Comparison of ENCODE assay signal across 24 cellular contexts in the genomic region with DNA sequence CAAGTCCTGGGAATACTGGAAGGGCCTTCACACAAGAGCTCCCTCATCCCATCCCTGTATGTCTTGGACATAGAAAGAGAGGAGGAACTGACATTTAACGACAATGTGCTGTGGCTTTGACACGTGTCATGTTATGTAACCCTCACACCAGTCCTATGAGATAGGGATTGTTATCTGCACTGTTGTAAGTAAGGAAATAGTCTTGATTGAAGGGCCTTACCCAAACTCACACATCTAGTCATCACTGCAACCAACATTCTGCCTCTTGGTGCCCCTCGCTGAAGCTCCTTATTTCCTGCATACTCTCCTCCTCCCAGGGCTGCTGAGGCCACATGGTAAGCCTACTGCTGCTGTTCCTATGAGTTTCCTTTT.
A peak's percentile ranks its signal among the peaks of the same experiment; 100 is the strongest.
DNase-seq lines count a peak whose midpoint lies in the region; ATAC-seq and TF ChIP-seq lines count a peak whose summit lies in the region.
"Had no signal": no experiment of that assay in that cellular context is flagged by ENCODE, and none has a peak within 500 bp of the region (broad histone marks: within the 10 kb centered on the region; RNA-seq: fewer than 3 reads in every experiment).

No MANE protein-coding gene starts in this region.

- no peaks in the 10 kb centered on the region for H3K79me1 ChIP-seq in mesenchymal stem cell (replicated peaks; ENCODE audit: low read length, poor library complexity, severe bottlenecking)

- no peaks in the 10 kb centered on the region for H3K4me1 Mint-ChIP-seq in activated naive CD8-positive, alpha-beta T cell treated with anti-CD3 and anti-CD28 coated beads, Interleukin-2, amount 50 U/mL, for 24 hours
- H3K4me1 Mint-ChIP-seq: CD4-positive, CD25-positive, alpha-beta regulatory T cell had no signal

- H2BK15ac ChIP-seq in mesenchymal stem cell (ENCODE audit: low read depth, poor library complexity, severe bottlenecking), result no peak overlapping the region

- no peak overlapping the region for H2BK5ac ChIP-seq in mesenchymal stem cell (ENCODE audit: low read depth, low read length, poor library complexity, severe bottlenecking)

- H3K4me3 Mint-ChIP-seq in activated naive CD8-positive, alpha-beta T cell treated with anti-CD3 and anti-CD28 coated beads, Interleukin-2, amount 50 U/mL, for 24 hours, result no peak overlapping the region
- H3K4me3 Mint-ChIP-seq: CD4-positive, CD25-positive, alpha-beta regulatory T cell had no signal

- intact Hi-C loops in left ventricle myocardium inferior (cut with micrococcal nuclease), result no loop called here
- intact Hi-C loops in Right ventricle myocardium inferior (cut with DNase I), result loop anchor here (5.0 kb wide), 1 partner anchor 632 kb away; no protein-coding TSS in a partner anchor

- H3K9me3 Mint-ChIP-seq in activated naive CD8-positive, alpha-beta T cell treated with anti-CD3 and anti-CD28 coated beads, Interleukin-2, amount 50 U/mL, for 24 hours, result no peaks in the 10 kb centered on the region
- H3K9me3 Mint-ChIP-seq: activated naive CD4-positive, alpha-beta T cell treated with anti-CD3 and anti-CD28 coated beads, Interleukin-2, amount 50 U/mL, for 72 hours; CD4-positive, CD25-positive, alpha-beta regulatory T cell had no signal

- 97% methylated on average over 1 of the region's 3 CpGs for whole genome bisulfite sequencing in mesenchymal stem cell

- no peak overlapping the region for H3K9ac ChIP-seq in mesenchymal stem cell (ENCODE audit: low read length)

- H3K23ac ChIP-seq in mesenchymal stem cell (ENCODE audit: low read length in 2 of 2), result no peak overlapping the region

- peaks cover 2% of the 10 kb centered on the region for H3K27me3 Mint-ChIP-seq in activated naive CD8-positive, alpha-beta T cell treated with anti-CD3 and anti-CD28 coated beads, Interleukin-2, amount 50 U/mL, for 24 hours
- H3K27me3 Mint-ChIP-seq: CD4-positive, CD25-positive, alpha-beta regulatory T cell had no signal

- H2BK12ac ChIP-seq in mesenchymal stem cell (ENCODE audit: low read length in 2 of 2), result peak overlapping the region in 1 of 2 experiments; percentile 15

- no peak overlapping the region for H3K27ac Mint-ChIP-seq in activated naive CD8-positive, alpha-beta T cell treated with anti-CD3 and anti-CD28 coated beads, Interleukin-2, amount 50 U/mL, for 24 hours
- H3K27ac Mint-ChIP-seq: activated naive CD4-positive, alpha-beta T cell treated with anti-CD3 and anti-CD28 coated beads, Interleukin-2, amount 50 U/mL, for 72 hours; CD4-positive, CD25-positive, alpha-beta regulatory T cell had no signal

- H3K4me1 ChIP-seq in left ventricle myocardium inferior (peaks cover 76% of the 10 kb centered on the region), mesenchymal stem cell (ENCODE audit: control insufficient read depth, insufficient read depth, low read depth, low read length) (peaks cover 11% of the 10 kb centered on the region)
- H3K4me1 ChIP-seq: SJCRH30 had no signal

- H4K91ac ChIP-seq in mesenchymal stem cell (ENCODE audit: low read length), result no peak overlapping the region

- no peaks in the 10 kb centered on the region for H3K27me3 ChIP-seq in left ventricle myocardium inferior (ENCODE audit: low read depth)
- H3K27me3 ChIP-seq in mesenchymal stem cell (ENCODE audit: control insufficient read depth in 1 of 2, insufficient read depth in 1 of 2, low read length in 2 of 2), result peaks cover 0 to 14% of the 10 kb centered on the region in 2 experiments
- H3K27me3 ChIP-seq: brain microvascular endothelial cell, SJCRH30, tibial nerve had no signal

- H3K14ac ChIP-seq in mesenchymal stem cell (ENCODE audit: low read length in 2 of 2), result no peak overlapping the region

- no peak overlapping the region for H4K8ac ChIP-seq in mesenchymal stem cell (ENCODE audit: low read length)

- H3K9me3 ChIP-seq in left ventricle myocardium inferior (replicated peaks) (no peaks in the 10 kb centered on the region), mesenchymal stem cell (ENCODE audit: control insufficient read depth, low read length) (no peaks in the 10 kb centered on the region)
- H3K9me3 ChIP-seq: mucosa of descending colon, SJCRH30, tibial nerve had no signal

- H3K36me3 ChIP-seq in left ventricle myocardium inferior, result no peaks in the 10 kb centered on the region
- H3K36me3 ChIP-seq in mesenchymal stem cell (ENCODE audit: control insufficient read depth in 1 of 2, insufficient read depth in 2 of 2, low read depth in 1 of 2, low read length in 2 of 2), result peaks cover 0 to 7% of the 10 kb centered on the region in 2 experiments
- H3K36me3 ChIP-seq: brain microvascular endothelial cell, SJCRH30, tibial nerve had no signal

- peak overlapping the region; percentile 19 for H2BK120ac ChIP-seq in mesenchymal stem cell (ENCODE audit: low read depth, low read length)

- H3K4me2 ChIP-seq in mesenchymal stem cell (ENCODE audit: low read length, poor library complexity, severe bottlenecking), result no peak overlapping the region

- H3K4me3 ChIP-seq in left ventricle myocardium inferior, result no peak overlapping the region
- H3K4me3 ChIP-seq in mesenchymal stem cell (ENCODE audit: insufficient read depth in 1 of 2, low read depth in 1 of 2, low read length in 2 of 2), result no peak overlapping the region
- H3K4me3 ChIP-seq: mucosa of descending colon, SJCRH30, tibial nerve had no signal

- H3K36me3 Mint-ChIP-seq in activated naive CD8-positive, alpha-beta T cell treated with anti-CD3 and anti-CD28 coated beads, Interleukin-2, amount 50 U/mL, for 24 hours (ENCODE audit: low read depth), result no peaks in the 10 kb centered on the region
- H3K36me3 Mint-ChIP-seq: activated naive CD4-positive, alpha-beta T cell treated with anti-CD3 and anti-CD28 coated beads, Interleukin-2, amount 50 U/mL, for 72 hours; CD4-positive, CD25-positive, alpha-beta regulatory T cell had no signal

- no peak overlapping the region for H2AK5ac ChIP-seq in mesenchymal stem cell (ENCODE audit: low read length, severe bottlenecking)

- DNase-seq in left ventricle myocardium inferior (no peak), Right ventricle myocardium inferior (ENCODE audit: missing footprints) (no peak), OCI-M1 (lab: John Stamatoyannopoulos, UW) (peak; percentile 93), mesenchymal stem cell (no peak), HPDE6-E6E7 (ENCODE audit: extremely low spot score) (no peak), NAMALWA (ENCODE audit: low spot score) (no peak), NCI-H1105 treated with DMSO at 0.1 percent for 48 hours (lab: John Stamatoyannopoulos, UW) (no peak)
- DNase-seq in activated naive CD8-positive, alpha-beta T cell treated with anti-CD3 and anti-CD28 coated beads, Interleukin-2, amount 50 U/mL, for 24 hours, result no peak
- DNase-seq: activated CD4-positive, alpha-beta T cell treated with anti-CD3 and anti-CD28 coated beads, Interleukin-2, amount 50 U/mL, for 4 hours; activated T-cell treated with anti-CD3 and anti-CD28 coated beads, Interleukin-2, amount 50 U/mL, for 1 hour; brain microvascular endothelial cell; CD4-positive, CD25-positive, alpha-beta regulatory T cell; HCEC 1CT; KG1; kidney; mucosa of descending colon; NCI-H1694 treated with DMSO at 0.1 percent for 48 hours; NCI-H226; occipital lobe; SJCRH30; stimulated activated CD4-positive, alpha-beta T cell treated with anti-CD3 and anti-CD28 coated beads, Interleukin-4, amount 100 ng/mL, for 4 hours; T-helper 9 cell had no signal

- no peak for TF ChIP-seq CTCF in left ventricle myocardium inferior (IDR thresholded peaks at IDR 0.05; ENCODE audit: borderline replicate concordance)

- H2AFZ ChIP-seq in mesenchymal stem cell (ENCODE audit: low read depth, low read length), result no peak overlapping the region

- ATAC-seq in Right ventricle myocardium inferior, result no peak
- ATAC-seq in activated naive CD8-positive, alpha-beta T cell treated with anti-CD3 and anti-CD28 coated beads, Interleukin-2, amount 50 U/mL, for 24 hours, result no peak
- ATAC-seq: activated naive CD4-positive, alpha-beta T cell treated with anti-CD3 and anti-CD28 coated beads, Interleukin-2, amount 50 U/mL, for 72 hours; mucosa of descending colon had no signal

- no peak overlapping the region for H3K18ac ChIP-seq in mesenchymal stem cell (ENCODE audit: low read depth in 1 of 2, low read length in 2 of 2)

- no peak overlapping the region for H3K4ac ChIP-seq in mesenchymal stem cell (ENCODE audit: low read depth in 1 of 2, low read length in 2 of 2)

- H3K27ac ChIP-seq in left ventricle myocardium inferior (replicated peaks) (peak overlapping the region; percentile 89), mesenchymal stem cell (ENCODE audit: low read length, poor library complexity, severe bottlenecking) (no peak overlapping the region)
- H3K27ac ChIP-seq: brain microvascular endothelial cell, SJCRH30 had no signal
